In genomic region chr4:45661893-45662292, GRCh38 we compare ENCODE assay signal across 10 cellular contexts.
"Had no signal": no experiment of that assay in that cellular context is flagged by ENCODE, and none has a peak within 500 bp of the region (broad histone marks: within the 10 kb centered on the region; RNA-seq: fewer than 3 reads in every experiment).

No MANE protein-coding gene starts in this region.

- H3K4me3 ChIP-seq: GM23248, GM23338, HAP-1 had no signal

- FAIRE-seq: H1, H54 had no signal

- H3K36me3 ChIP-seq: HAP-1 had no signal

- H2AFZ ChIP-seq: GM23248, GM23338 had no signal

- H3K9me3 ChIP-seq: HAP-1 had no signal

- H3K4me2 ChIP-seq: GM23338 had no signal

- H3K4me1 ChIP-seq: HAP-1 had no signal

- H3K27ac ChIP-seq: GM23248 had no signal

- H3K9ac ChIP-seq: GM23248 had no signal

- DNase-seq: GM23248, GOT3, H7, H9, HCEC 1CT, HFFc6 had no signal
